1 cellular context compared by ENCODE assay signal in genomic region chr9:127177221-127177620, GRCh38.
TF ChIP-seq lines count a peak whose summit lies in the region.

No MANE protein-coding gene starts in this region.

TF ChIP-seq in GM23338, 12 proteins besides CTCF, POLR2A, EP300 and RAD21 (continued from another document):
- TF ChIP-seq, protein P1, sequence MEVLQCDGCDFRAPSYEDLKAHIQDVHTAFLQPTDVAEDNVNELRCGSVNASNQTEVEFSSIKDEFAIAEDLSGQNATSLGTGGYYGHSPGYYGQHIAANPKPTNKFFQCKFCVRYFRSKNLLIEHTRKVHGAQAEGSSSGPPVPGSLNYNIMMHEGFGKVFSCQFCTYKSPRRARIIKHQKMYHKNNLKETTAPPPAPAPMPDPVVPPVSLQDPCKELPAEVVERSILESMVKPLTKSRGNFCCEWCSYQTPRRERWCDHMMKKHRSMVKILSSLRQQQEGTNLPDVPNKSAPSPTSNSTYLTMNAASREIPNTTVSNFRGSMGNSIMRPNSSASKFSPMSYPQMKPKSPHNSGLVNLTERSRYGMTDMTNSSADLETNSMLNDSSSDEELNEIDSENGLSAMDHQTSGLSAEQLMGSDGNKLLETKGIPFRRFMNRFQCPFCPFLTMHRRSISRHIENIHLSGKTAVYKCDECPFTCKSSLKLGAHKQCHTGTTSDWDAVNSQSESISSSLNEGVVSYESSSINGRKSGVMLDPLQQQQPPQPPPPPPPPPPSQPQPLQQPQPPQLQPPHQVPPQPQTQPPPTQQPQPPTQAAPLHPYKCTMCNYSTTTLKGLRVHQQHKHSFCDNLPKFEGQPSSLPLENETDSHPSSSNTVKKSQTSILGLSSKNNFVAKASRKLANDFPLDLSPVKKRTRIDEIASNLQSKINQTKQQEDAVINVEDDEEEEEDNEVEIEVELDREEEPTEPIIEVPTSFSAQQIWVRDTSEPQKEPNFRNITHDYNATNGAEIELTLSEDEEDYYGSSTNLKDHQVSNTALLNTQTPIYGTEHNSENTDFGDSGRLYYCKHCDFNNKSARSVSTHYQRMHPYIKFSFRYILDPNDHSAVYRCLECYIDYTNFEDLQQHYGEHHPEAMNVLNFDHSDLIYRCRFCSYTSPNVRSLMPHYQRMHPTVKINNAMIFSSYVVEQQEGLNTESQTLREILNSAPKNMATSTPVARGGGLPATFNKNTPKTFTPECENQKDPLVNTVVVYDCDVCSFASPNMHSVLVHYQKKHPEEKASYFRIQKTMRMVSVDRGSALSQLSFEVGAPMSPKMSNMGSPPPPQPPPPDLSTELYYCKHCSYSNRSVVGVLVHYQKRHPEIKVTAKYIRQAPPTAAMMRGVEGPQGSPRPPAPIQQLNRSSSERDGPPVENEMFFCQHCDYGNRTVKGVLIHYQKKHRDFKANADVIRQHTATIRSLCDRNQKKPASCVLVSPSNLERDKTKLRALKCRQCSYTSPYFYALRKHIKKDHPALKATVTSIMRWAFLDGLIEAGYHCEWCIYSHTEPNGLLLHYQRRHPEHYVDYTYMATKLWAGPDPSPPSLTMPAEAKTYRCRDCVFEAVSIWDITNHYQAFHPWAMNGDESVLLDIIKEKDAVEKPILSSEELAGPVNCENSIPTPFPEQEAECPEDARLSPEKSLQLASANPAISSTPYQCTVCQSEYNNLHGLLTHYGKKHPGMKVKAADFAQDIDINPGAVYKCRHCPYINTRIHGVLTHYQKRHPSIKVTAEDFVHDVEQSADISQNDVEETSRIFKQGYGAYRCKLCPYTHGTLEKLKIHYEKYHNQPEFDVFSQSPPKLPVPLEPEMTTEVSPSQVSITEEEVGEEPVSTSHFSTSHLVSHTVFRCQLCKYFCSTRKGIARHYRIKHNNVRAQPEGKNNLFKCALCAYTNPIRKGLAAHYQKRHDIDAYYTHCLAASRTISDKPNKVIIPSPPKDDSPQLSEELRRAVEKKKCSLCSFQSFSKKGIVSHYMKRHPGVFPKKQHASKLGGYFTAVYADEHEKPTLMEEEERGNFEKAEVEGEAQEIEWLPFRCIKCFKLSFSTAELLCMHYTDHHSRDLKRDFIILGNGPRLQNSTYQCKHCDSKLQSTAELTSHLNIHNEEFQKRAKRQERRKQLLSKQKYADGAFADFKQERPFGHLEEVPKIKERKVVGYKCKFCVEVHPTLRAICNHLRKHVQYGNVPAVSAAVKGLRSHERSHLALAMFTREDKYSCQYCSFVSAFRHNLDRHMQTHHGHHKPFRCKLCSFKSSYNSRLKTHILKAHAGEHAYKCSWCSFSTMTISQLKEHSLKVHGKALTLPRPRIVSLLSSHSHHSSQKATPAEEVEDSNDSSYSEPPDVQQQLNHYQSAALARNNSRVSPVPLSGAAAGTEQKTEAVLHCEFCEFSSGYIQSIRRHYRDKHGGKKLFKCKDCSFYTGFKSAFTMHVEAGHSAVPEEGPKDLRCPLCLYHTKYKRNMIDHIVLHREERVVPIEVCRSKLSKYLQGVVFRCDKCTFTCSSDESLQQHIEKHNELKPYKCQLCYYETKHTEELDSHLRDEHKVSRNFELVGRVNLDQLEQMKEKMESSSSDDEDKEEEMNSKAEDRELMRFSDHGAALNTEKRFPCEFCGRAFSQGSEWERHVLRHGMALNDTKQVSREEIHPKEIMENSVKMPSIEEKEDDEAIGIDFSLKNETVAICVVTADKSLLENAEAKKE (CRISPR knock-in tag; IDR thresholded peaks at IDR 0.05), result no peak
- TF ChIP-seq ZNF114 (CRISPR knock-in tag; IDR thresholded peaks at IDR 0.05) (no peak), EZH2 (IDR thresholded peaks at IDR 0.05; ENCODE audit: low read depth, unreplicated experiment) (no peak), JUNB (IDR thresholded peaks at IDR 0.05; ENCODE audit: unreplicated experiment) (no peak)
